ENCODE assay signal across 8 cellular contexts in the genomic region with DNA sequence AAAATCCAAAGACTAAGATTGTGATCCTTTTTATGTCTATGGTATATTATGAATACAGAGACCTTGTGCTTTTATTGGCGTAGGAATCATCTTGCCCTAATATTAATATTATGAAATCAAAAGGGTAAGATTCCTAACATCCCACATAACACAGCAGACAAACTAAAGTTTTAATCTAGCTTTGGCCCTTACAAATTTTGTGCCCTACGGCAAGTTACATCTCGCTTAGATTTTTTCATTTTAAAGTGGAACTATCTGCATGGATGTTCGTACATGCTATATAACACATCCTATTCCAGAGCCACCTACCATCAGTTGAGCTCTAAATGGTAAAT. TPM values are rescaled to one million over a fixed set of nuclear protein-coding genes. Genes with fewer than 3 reads are reported as not detected.
A peak's percentile ranks its signal among the peaks of the same experiment; 100 is the strongest.
DNase-seq lines count a peak whose midpoint lies in the region; ATAC-seq and TF ChIP-seq lines count a peak whose summit lies in the region.

No MANE protein-coding gene starts in this region.

- no peaks in the 10 kb centered on the region for H3K36me3 ChIP-seq in gastrocnemius medialis

- peaks cover 34 to 48% of the 10 kb centered on the region in 2 donors for H3K4me1 ChIP-seq in gastrocnemius medialis

- peaks cover 55% of the 10 kb centered on the region for H3K4me1 Mint-ChIP-seq in T-helper 17 cell

- in situ Hi-C loops in gastrocnemius medialis (cut with MboI; ENCODE audit: low sequenced_read_pairs in 4 of 4), result no loop called here

- ATAC-seq in T-helper 17 cell, result no peak
- no peak for ATAC-seq in gastrocnemius medialis
- no peak for ATAC-seq in HG02884 (IDR thresholded peaks at IDR 0.05; ENCODE audit: unreplicated experiment)
- ATAC-seq in GM19035 (IDR thresholded peaks at IDR 0.05; ENCODE audit: unreplicated experiment), result no peak

- peak overlapping the region; percentile 92 to 97 (median 96) for H3K27ac ChIP-seq in gastrocnemius medialis

- peak overlapping the region; percentile 99 for H3K27ac Mint-ChIP-seq in T-helper 17 cell

- no peak for TF ChIP-seq POLR2A in gastrocnemius medialis (IDR thresholded peaks at IDR 0.05)

- TF ChIP-seq CTCF in GM12865 (IDR thresholded peaks at IDR 0.05; ENCODE audit: insufficient read depth, low read depth, low read length, missing control alignments), result no peak
- TF ChIP-seq CTCF in fibroblast of villous mesenchyme (IDR thresholded peaks at IDR 0.05; ENCODE audit: insufficient read depth, low read depth, low read length), result no peak
- TF ChIP-seq CTCF in gastrocnemius medialis (IDR thresholded peaks at IDR 0.05 in 4 of 5, conservative IDR thresholded peaks at IDR 0.05 in 1 of 5), result no peak

- H3K27me3 ChIP-seq in gastrocnemius medialis, result peaks cover 0 to 2% (median 0%) of the 10 kb centered on the region in 3 donors

- H3K27me3 Mint-ChIP-seq in T-helper 17 cell, result no peaks in the 10 kb centered on the region

- H3K36me3 Mint-ChIP-seq in T-helper 17 cell (ENCODE audit: low read depth), result peaks cover 8% of the 10 kb centered on the region

- peak overlapping the region; percentile 99 for H3K4me3 Mint-ChIP-seq in T-helper 17 cell

- H3K4me3 ChIP-seq in GM12865 (ENCODE audit: low read depth, low read length) (peak overlapping the region; percentile 83), fibroblast of villous mesenchyme (ENCODE audit: low read depth, low read length) (peak overlapping the region; percentile 90), gastrocnemius medialis (peak overlapping the region; percentile 80 to 90 (median 82))

- DNase-seq in GM12865 (ENCODE audit: low read depth) (no peak), T-helper 17 cell (no peak), fibroblast of villous mesenchyme (ENCODE audit: low read depth) (no peak), gastrocnemius medialis (no peak), GF-D8 (lab: John Stamatoyannopoulos, UW) (no peak), NK-92 (lab: John Stamatoyannopoulos, UW; ENCODE audit: unreplicated experiment) (no peak)

- H3K9me3 ChIP-seq in T-helper 17 cell (ENCODE audit: control insufficient read depth, low read length, poor library complexity, severe bottlenecking) (no peaks in the 10 kb centered on the region), gastrocnemius medialis (no peaks in the 10 kb centered on the region)

- intact Hi-C loops in gastrocnemius medialis (cut with DNase I; ENCODE audit: low total_unique reads), result loop anchor here (1.0 to 10.0 kb wide), 2 partner anchors 484 to 558 kb away; no protein-coding TSS in a partner anchor

RNA-seq across cellular contexts. Expression of gene SMIM10L1, which starts 0.2 kb away (rescaled TPM):
- total RNA-seq in T-helper 17 cell (1 to 10 TPM; 9.1 to 9.2 TPM), fibroblast of villous mesenchyme (7.3 and 7.4 TPM in 2 replicates), gastrocnemius medialis (10 to 100 TPM; 13.4 to 20.7 (median 16.2) TPM)

RNA-seq across cellular contexts. Expression of gene TAS2R42, which starts 16.0 kb away (rescaled TPM):
- total RNA-seq in T-helper 17 cell (not detected), fibroblast of villous mesenchyme (not detected in 2 replicates), gastrocnemius medialis (not detected)

RNA-seq across cellular contexts. Expression of gene TAS2R30, which starts 36.3 kb away (rescaled TPM):
- total RNA-seq in T-helper 17 cell (1 to 10 TPM; 4.9 to 6.6 TPM), fibroblast of villous mesenchyme (7.4 and 9.1 TPM in 2 replicates), gastrocnemius medialis (1 to 10 TPM in 1 of 4 donors, under 1 TPM in 2, not detected in 1; 0.29 to 2.1 (median 0.34) TPM)
